21 cellular contexts compared by ENCODE assay signal in the genomic region with DNA sequence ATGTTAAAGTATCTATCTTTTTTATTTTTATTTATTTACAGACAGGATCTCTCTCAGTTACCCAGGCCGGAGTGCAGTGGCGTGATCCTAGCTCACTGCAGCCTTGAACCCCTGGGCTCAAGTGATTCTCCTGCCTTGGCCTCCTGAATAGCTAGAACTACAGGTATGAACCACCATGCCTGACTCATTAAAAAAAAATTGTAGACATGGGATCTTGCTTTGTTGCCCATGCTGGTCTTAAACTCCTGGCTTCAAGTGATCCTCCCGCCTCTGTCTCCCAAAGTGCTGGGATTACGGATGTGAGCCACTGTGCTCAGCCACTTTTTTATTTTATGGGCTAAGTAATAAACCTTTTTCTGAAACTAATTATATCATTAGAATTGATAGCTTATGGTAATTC. TPM values are rescaled to one million over a fixed set of nuclear protein-coding genes. Genes with fewer than 3 reads are reported as not detected.
A peak's percentile ranks its signal among the peaks of the same experiment; 100 is the strongest.
DNase-seq lines count a peak whose midpoint lies in the region; ATAC-seq and TF ChIP-seq lines count a peak whose summit lies in the region.
"Had no signal": no experiment of that assay in that cellular context is flagged by ENCODE, and none has a peak within 500 bp of the region (broad histone marks: within the 10 kb centered on the region; RNA-seq: fewer than 3 reads in every experiment).

No MANE protein-coding gene starts in this region.

- ATAC-seq in activated CD4-positive, alpha-beta T cell treated with anti-CD3 and anti-CD28 coated beads for 36 hours: peak; percentile 43
- no peak for ATAC-seq in CD4-positive, CD25-positive, alpha-beta regulatory T cell (ENCODE audit: low read depth in 2 of 2)
- ATAC-seq in T-helper 17 cell: no peak
- ATAC-seq in memory B cell (ENCODE audit: low read depth): no peak
- ATAC-seq in GM18505 (IDR thresholded peaks at IDR 0.05; ENCODE audit: unreplicated experiment): no peak
- ATAC-seq: A549, GM23338, HepG2, PC-3 had no signal

- no peaks in the 10 kb centered on the region for H3K9me3 ChIP-seq in CD4-positive, CD25-positive, alpha-beta regulatory T cell (ENCODE audit: control insufficient read depth in 2 of 2, low read length in 2 of 2)
- H3K9me3 ChIP-seq in T-helper 17 cell (ENCODE audit: control insufficient read depth, low read length, poor library complexity, severe bottlenecking) (no peaks in the 10 kb centered on the region), sigmoid colon (no peaks in the 10 kb centered on the region)
- H3K9me3 ChIP-seq: A549, right atrium auricular region, thoracic aorta had no signal

- H3K27ac Mint-ChIP-seq in activated CD4-positive, alpha-beta T cell treated with anti-CD3 and anti-CD28 coated beads for 36 hours: peak overlapping the region; percentile 77
- peak overlapping the region; percentile 48 to 96 (median 85) for H3K27ac Mint-ChIP-seq in CD4-positive, CD25-positive, alpha-beta regulatory T cell
- H3K27ac Mint-ChIP-seq in T-helper 17 cell (peak overlapping the region; percentile 93), memory B cell (peak overlapping the region; percentile 89)
- H3K27ac Mint-ChIP-seq: GM23338 had no signal

- intact Hi-C loops in activated CD4-positive, alpha-beta T cell treated with anti-CD3 and anti-CD28 coated beads for 36 hours (cut with DNase I, micrococcal nuclease): no loop called here
- intact Hi-C loops in sigmoid colon (cut with DNase I): no loop called here

- POLR2A ChIA-PET in activated CD4-positive, alpha-beta T cell treated with anti-CD3 and anti-CD28 coated beads for 36 hours (lab: Charles Lee): no interaction called here

- no peaks in the 10 kb centered on the region for H3K27me3 ChIP-seq in CD4-positive, CD25-positive, alpha-beta regulatory T cell (ENCODE audit: control insufficient read depth, insufficient read depth, low read length)
- no peaks in the 10 kb centered on the region for H3K27me3 ChIP-seq in sigmoid colon
- H3K27me3 ChIP-seq: right atrium auricular region had no signal

- peak overlapping the region; percentile 71 for H3K4me3 ChIP-seq in CD4-positive, CD25-positive, alpha-beta regulatory T cell (ENCODE audit: low read depth, low read length)
- H3K4me3 ChIP-seq in sigmoid colon: no peak overlapping the region
- H3K4me3 ChIP-seq: A549, GM23338, right atrium auricular region, thoracic aorta had no signal

- H3K4me1 ChIP-seq in CD4-positive, CD25-positive, alpha-beta regulatory T cell (ENCODE audit: control insufficient read depth, insufficient read depth, low read length, poor library complexity, severe bottlenecking): peaks cover 47% of the 10 kb centered on the region
- peaks cover 0 to 22% (median 7%) of the 10 kb centered on the region in 4 donors for H3K4me1 ChIP-seq in sigmoid colon

- H3K27me3 Mint-ChIP-seq in activated CD4-positive, alpha-beta T cell treated with anti-CD3 and anti-CD28 coated beads for 36 hours: no peaks in the 10 kb centered on the region
- no peaks in the 10 kb centered on the region for H3K27me3 Mint-ChIP-seq in CD4-positive, CD25-positive, alpha-beta regulatory T cell
- H3K27me3 Mint-ChIP-seq in T-helper 17 cell (no peaks in the 10 kb centered on the region), memory B cell (no peaks in the 10 kb centered on the region)

- CTCF ChIA-PET in activated CD4-positive, alpha-beta T cell treated with anti-CD3 and anti-CD28 coated beads for 36 hours (lab: Charles Lee): interaction anchor here (0.8 to 1.8 kb wide), 7 partner anchors 8 to 239 kb away, joined by 3 to 6 read pairs (median 3); no protein-coding TSS in a partner anchor

- no peak for TF ChIP-seq EP300 in sigmoid colon (IDR thresholded peaks at IDR 0.05)

- no peak for DNase-seq in activated CD4-positive, alpha-beta T cell treated with anti-CD3 and anti-CD28 coated beads for 36 hours
- no peak for DNase-seq in activated CD4-positive, alpha-beta T cell treated with anti-CD3 and anti-CD28 coated beads for 1 hour
- no peak for DNase-seq in CD4-positive, CD25-positive, alpha-beta regulatory T cell
- DNase-seq in T-helper 17 cell (no peak), memory B cell (ENCODE audit: low spot score in 2 of 2) (no peak), Ammon's horn (ENCODE audit: low spot score) (no peak), sigmoid colon (no peak)
- DNase-seq: anterior cingulate cortex; C1 segment of cervical spinal cord; central memory CD4-positive, alpha-beta T cell; kidney; NCI-H146; PC-3; SHP77 treated with DMSO at 0.1 percent for 48 hours; stimulated activated CD8-positive, alpha-beta memory T cell treated with anti-CD3 and anti-CD28 coated beads, Interleukin-4, amount 100 ng/mL, for 48 hours had no signal

- TF ChIP-seq CTCF in sigmoid colon (IDR thresholded peaks at IDR 0.05): no peak

- H3K27ac ChIP-seq in CD4-positive, CD25-positive, alpha-beta regulatory T cell (ENCODE audit: insufficient read depth, low read length, poor library complexity, severe bottlenecking): peak overlapping the region; percentile 81
- peak overlapping the region in 1 of 4 donors; percentile 0 for H3K27ac ChIP-seq in sigmoid colon
- H3K27ac ChIP-seq: A549, right atrium auricular region, thoracic aorta had no signal

- no peaks in the 10 kb centered on the region for H3K9me3 Mint-ChIP-seq in activated CD4-positive, alpha-beta T cell treated with anti-CD3 and anti-CD28 coated beads for 36 hours (ENCODE audit: low read depth)
- H3K9me3 Mint-ChIP-seq in CD4-positive, CD25-positive, alpha-beta regulatory T cell: no peaks in the 10 kb centered on the region
- H3K9me3 Mint-ChIP-seq in memory B cell: no peaks in the 10 kb centered on the region
- H3K9me3 Mint-ChIP-seq: GM23338 had no signal

- H3K36me3 Mint-ChIP-seq in activated CD4-positive, alpha-beta T cell treated with anti-CD3 and anti-CD28 coated beads for 36 hours (ENCODE audit: low read depth): peaks cover 18% of the 10 kb centered on the region
- H3K36me3 Mint-ChIP-seq in CD4-positive, CD25-positive, alpha-beta regulatory T cell: peaks cover 22% of the 10 kb centered on the region
- peaks cover 8% of the 10 kb centered on the region for H3K36me3 Mint-ChIP-seq in T-helper 17 cell (ENCODE audit: low read depth)
- peaks cover 7% of the 10 kb centered on the region for H3K36me3 Mint-ChIP-seq in memory B cell

- H3K4me1 Mint-ChIP-seq in activated CD4-positive, alpha-beta T cell treated with anti-CD3 and anti-CD28 coated beads for 36 hours: peaks cover 67% of the 10 kb centered on the region
- peaks cover 42 to 88% (median 78%) of the 10 kb centered on the region in 4 donors for H3K4me1 Mint-ChIP-seq in CD4-positive, CD25-positive, alpha-beta regulatory T cell
- H3K4me1 Mint-ChIP-seq in T-helper 17 cell: peaks cover 38% of the 10 kb centered on the region
- H3K4me1 Mint-ChIP-seq in memory B cell: peaks cover 27% of the 10 kb centered on the region

- H3K36me3 ChIP-seq in CD4-positive, CD25-positive, alpha-beta regulatory T cell (ENCODE audit: control insufficient read depth, insufficient read depth, low read length): peaks cover 2% of the 10 kb centered on the region
- H3K36me3 ChIP-seq in sigmoid colon: no peaks in the 10 kb centered on the region
- H3K36me3 ChIP-seq: right atrium auricular region, thoracic aorta had no signal

- TF ChIP-seq POLR2A in sigmoid colon (IDR thresholded peaks at IDR 0.05) (no peak), GM18505 (IDR thresholded peaks at IDR 0.05; ENCODE audit: borderline replicate concordance, extremely low read depth, insufficient read depth, insufficient read length) (no peak)

- WGBS in sigmoid colon, 2 donors: 94 to 95% methylated on average over 4 of the region's 4 CpGs

- no peak overlapping the region for H3K4me3 Mint-ChIP-seq in activated CD4-positive, alpha-beta T cell treated with anti-CD3 and anti-CD28 coated beads for 36 hours
- peak overlapping the region in 3 of 4 donors; percentile 26 to 64 (median 34) for H3K4me3 Mint-ChIP-seq in CD4-positive, CD25-positive, alpha-beta regulatory T cell
- no peak overlapping the region for H3K4me3 Mint-ChIP-seq in T-helper 17 cell
- H3K4me3 Mint-ChIP-seq in memory B cell: no peak overlapping the region
- H3K4me3 Mint-ChIP-seq: GM23338 had no signal

RNA-seq across cellular contexts. Expression of a gene that starts 7.1 kb away (rescaled TPM):
- total RNA-seq in activated CD4-positive, alpha-beta T cell treated with anti-CD3 and anti-CD28 coated beads for 36 hours: 10 to 100 TPM; 30.1 to 35.4 TPM
- 67.1 TPM for total RNA-seq in CD4-positive, CD25-positive, alpha-beta regulatory T cell
- 10 to 100 TPM; 24.0 to 38.8 (median 27.2) TPM for polyA plus RNA-seq in CD4-positive, CD25-positive, alpha-beta regulatory T cell
- total RNA-seq in T-helper 17 cell (10 to 100 TPM; 36.2 to 55.6 TPM), sigmoid colon (10 to 100 TPM; 46.7 to 87.5 (median 60.1) TPM)
- 10 to 100 TPM in 1 of 3 donors, 1 to 10 TPM in 2; 8.4 to 23.0 (median 8.8) TPM for polyA plus RNA-seq in sigmoid colon

Comparison
In these comparisons a context has a peak if more than half of its experiments do, and no peak if none do; other contexts are left out.
1. H3K4me3 Mint-ChIP-seq: peak in CD4-positive, CD25-positive, alpha-beta regulatory T cell (3 of 4); none in activated CD4-positive, alpha-beta T cell treated with anti-CD3 and anti-CD28 coated beads for 36 hours (single experiment), T-helper 17 cell (single experiment) and memory B cell (single experiment).
2. Peak in every context shown above with its lines, with median percentiles within 50 percentile points of each other: H3K27ac Mint-ChIP-seq.